24 cellular contexts compared by ENCODE assay signal in genomic region chr4:174503079-174503724, GRCh38. TPM values are rescaled to one million over a fixed set of nuclear protein-coding genes. Genes with fewer than 3 reads are reported as not detected.
DNase-seq lines count a peak whose midpoint lies in the region; ATAC-seq, FAIRE-seq and TF ChIP-seq lines count a peak whose summit lies in the region.
"Had no signal": no experiment of that assay in that cellular context is flagged by ENCODE, and none has a peak within 500 bp of the region (broad histone marks: within the 10 kb centered on the region; RNA-seq: fewer than 3 reads in every experiment).

No MANE protein-coding gene starts in this region.

- TF ChIP-seq EP300 in HepG2 (IDR thresholded peaks at IDR 0.05; ENCODE audit: low read depth in 2 of 2, low read length in 2 of 2) (no peak), HepG2 (CRISPR knock-in tag; IDR thresholded peaks at IDR 0.05; ENCODE audit: borderline replicate concordance) (no peak)

- TF ChIP-seq CTCF in right lobe of liver (IDR thresholded peaks at IDR 0.05) (no peak), HepG2 (CRISPR knock-in tag; IDR thresholded peaks at IDR 0.05) (no peak), hepatocyte (IDR thresholded peaks at IDR 0.05; ENCODE audit: poor library complexity) (no peak)

- H4K20me1 ChIP-seq in HepG2 (ENCODE audit: insufficient read depth, low read length) = no peaks in the 10 kb centered on the region
- H4K20me1 ChIP-seq in hepatocyte (ENCODE audit: insufficient read depth, poor library complexity, severe bottlenecking) = no peaks in the 10 kb centered on the region

- BruUV-seq in HepG2 (replicated peaks; lab: Mats Ljungman, UMichigan) = no TSS peak

- CTCF ChIA-PET in HepG2 (lab: Yijun Ruan, JAX; ENCODE audit: low intra/inter-chr PET ratio, low total read pairs) = no interaction called here

- 31% methylated on average over 3 of the region's 3 CpGs for WGBS in right lobe of liver (ENCODE audit: insufficient coverage, low coverage, low lambda C conversion rate, missing lambda C conversion rate)
- WGBS in HepG2 (ENCODE audit: low lambda C conversion rate) = 2% methylated on average over 3 of the region's 3 CpGs
- WGBS in hepatocyte (ENCODE audit: low lambda C conversion rate, missing lambda C conversion rate) = 75% methylated on average over 3 of the region's 3 CpGs

- POLR2A ChIA-PET in HepG2 (lab: Yijun Ruan, JAX) = no interaction called here

- H3K27ac ChIP-seq in right lobe of liver (no peak overlapping the region), HepG2 (ENCODE audit: extremely low read length, insufficient read depth, low read length) (no peak overlapping the region), hepatocyte (peak overlapping the region; percentile 29)
- H3K27ac ChIP-seq: heart right ventricle, parathyroid adenoma, skin epidermis had no signal

- no peak overlapping the region for H3K4me3 ChIP-seq in right lobe of liver
- H3K4me3 ChIP-seq in HepG2 (replicated peaks in 1 of 3; ENCODE audit: insufficient read depth in 1 of 3, low read depth in 2 of 3, low read length in 3 of 3) = no peak overlapping the region
- no peak overlapping the region for H3K4me3 ChIP-seq in hepatocyte
- H3K4me3 ChIP-seq: A549, GM12878, heart right ventricle, lung, skin epidermis had no signal

- H3K9ac ChIP-seq in HepG2 (ENCODE audit: insufficient read depth, low read depth, low read length) = no peak overlapping the region
- H3K9ac ChIP-seq: parathyroid adenoma had no signal

- H3K4me2 ChIP-seq in HepG2 (ENCODE audit: low read depth, low read length) (no peak overlapping the region), hepatocyte (no peak overlapping the region)
- H3K4me2 ChIP-seq: A549 had no signal

- H3K4me1 ChIP-seq in right lobe of liver = peaks cover 0 to 14% (median 0%) of the 10 kb centered on the region in 4 donors
- no peaks in the 10 kb centered on the region for H3K4me1 ChIP-seq in HepG2 (ENCODE audit: insufficient read depth, low read length)
- peaks cover 5% of the 10 kb centered on the region for H3K4me1 ChIP-seq in hepatocyte (ENCODE audit: insufficient read depth)
- H3K4me1 ChIP-seq: heart right ventricle, parathyroid adenoma had no signal

- FAIRE-seq in HepG2 (lab: Jason Lieb, UNC) = no peak
- FAIRE-seq in colon (lab: Jason Lieb, UNC) = peak; percentile 75
- FAIRE-seq: A549, endothelial cell of umbilical vein, GM12878 had no signal

- H3K79me2 ChIP-seq in HepG2 (ENCODE audit: insufficient read depth, low read length) = no peaks in the 10 kb centered on the region
- no peaks in the 10 kb centered on the region for H3K79me2 ChIP-seq in hepatocyte
- H3K79me2 ChIP-seq: parathyroid adenoma had no signal

- H3K9me3 ChIP-seq in right lobe of liver = no peaks in the 10 kb centered on the region
- no peaks in the 10 kb centered on the region for H3K9me3 ChIP-seq in HepG2 (ENCODE audit: low read length)
- no peaks in the 10 kb centered on the region for H3K9me3 ChIP-seq in hepatocyte (ENCODE audit: low read depth)
- H3K9me3 ChIP-seq: A549, heart right ventricle had no signal

- in situ Hi-C loops in HepG2 (cut with HindIII; ENCODE audit: extremely low pct_ligation_motif_present, low pct_unique_long_range_greater_than_20kb) = no loop called here

- TF ChIP-seq POLR2A in right lobe of liver (IDR thresholded peaks at IDR 0.05) (no peak), HepG2 (IDR thresholded peaks at IDR 0.05; ENCODE audit: insufficient read depth in 1 of 2, low read depth in 2 of 2, low read length in 2 of 2) (no peak)

- TF ChIP-seq RAD21 in HepG2 (CRISPR knock-in tag; IDR thresholded peaks at IDR 0.05) = no peak

- H3K36me3 ChIP-seq in right lobe of liver (peaks cover 0 to 10% (median 5%) of the 10 kb centered on the region in 4 donors), HepG2 (replicated peaks in 1 of 2; ENCODE audit: control insufficient read depth in 1 of 2, insufficient read depth in 2 of 2, low read length in 2 of 2) (no peaks in the 10 kb centered on the region), hepatocyte (replicated peaks; ENCODE audit: insufficient read depth, low read depth) (no peaks in the 10 kb centered on the region)
- H3K36me3 ChIP-seq: heart right ventricle had no signal

- no peaks in the 10 kb centered on the region for H3K9me2 ChIP-seq in hepatocyte (replicated peaks; ENCODE audit: insufficient read depth)

- ATAC-seq in right lobe of liver (peak in 3 of 4 donors; percentile 35 to 51 (median 38)), HepG2 (no peak), HG03025 (IDR thresholded peaks at IDR 0.05; ENCODE audit: low FRiP score, unreplicated experiment) (no peak), GM18519 (IDR thresholded peaks at IDR 0.05; ENCODE audit: low FRiP score, unreplicated experiment) (no peak)
- ATAC-seq: GM12878; heart right ventricle; natural killer cell treated with Interleukin-12 subunit alpha and Interleukin-12 subunit beta and Interleukin-15 and Interleukin-18, amount 100 ng/mL, for 72 hours; Right ventricle myocardium inferior had no signal

- DNase-seq in right lobe of liver = no peak
- no peak for DNase-seq in HepG2 (ENCODE audit: low spot score)
- DNase-seq in hepatocyte (ENCODE audit: low spot score) = no peak
- no peak for DNase-seq in NCI-H146 treated with DMSO at 0.1 percent for 48 hours (lab: John Stamatoyannopoulos, UW; ENCODE audit: unreplicated experiment)
- no peak for DNase-seq in glomerular visceral epithelial cell (ENCODE audit: extremely low spot score)
- DNase-seq: activated CD4-positive, alpha-beta T cell treated with anti-CD3 and anti-CD28 coated beads for 4 hours; dermis blood vessel endothelial cell; GF-D8; HCEC 1CT; heart right ventricle; NCI-H1092 treated with DMSO at 0.1 percent for 48 hours; NCI-H510A treated with DMSO at 0.1 percent for 48 hours; stimulated activated CD4-positive, alpha-beta T cell treated with anti-CD3 and anti-CD28 coated beads, Interleukin-2, amount 100 ng/mL, for 48 hours had no signal

- intact Hi-C loops in right lobe of liver (cut with DNase I) = no loop called here
- intact Hi-C loops in HepG2 (cut with micrococcal nuclease; ENCODE audit: unreplicated experiment) = no loop called here

- H2AFZ ChIP-seq in HepG2 (ENCODE audit: low read length) = no peak overlapping the region
- no peak overlapping the region for H2AFZ ChIP-seq in hepatocyte
- H2AFZ ChIP-seq: parathyroid adenoma had no signal

- H3K27me3 ChIP-seq in right lobe of liver (no peaks in the 10 kb centered on the region), HepG2 (ENCODE audit: control insufficient read depth in 1 of 2, insufficient read depth in 2 of 2, low read length in 2 of 2) (no peaks in the 10 kb centered on the region), hepatocyte (no peaks in the 10 kb centered on the region)
- H3K27me3 ChIP-seq: heart right ventricle had no signal

TF ChIP-seq in HepG2, 621 proteins besides CTCF, POLR2A, EP300 and RAD21:
- TF ChIP-seq ZNF274 (CRISPR knock-in tag; IDR thresholded peaks at IDR 0.05) (no peak), FOXP1 (IDR thresholded peaks at IDR 0.05) (no peak), FOXP1 (CRISPR knock-in tag; IDR thresholded peaks at IDR 0.05) (no peak), TOPORS (CRISPR knock-in tag; IDR thresholded peaks at IDR 0.05) (no peak), ZBTB3 (CRISPR knock-in tag; IDR thresholded peaks at IDR 0.05; ENCODE audit: borderline replicate concordance, low read depth) (no peak), MYNN (CRISPR knock-in tag; IDR thresholded peaks at IDR 0.05; ENCODE audit: low read depth) (no peak), IKZF5 (CRISPR knock-in tag; IDR thresholded peaks at IDR 0.05) (no peak), KMT2A (CRISPR knock-in tag; IDR thresholded peaks at IDR 0.05) (no peak), SRY (CRISPR knock-in tag; IDR thresholded peaks at IDR 0.05) (no peak)

RNA-seq across cellular contexts. Expression of gene HPGD, which starts 19.1 kb away (rescaled TPM):
- 100 to 1,000 TPM in 1 of 6 experiments, 10 to 100 TPM in 5; 71.7 to 124 (median 91.0) TPM for total RNA-seq in right lobe of liver
- total RNA-seq in HepG2 (2016; rRNA removed; fragmentation: Illumina TruSeq; extraction: Trizol) = 0.13 and 0.36 TPM in 2 replicates
- total RNA-seq in HepG2 (2016; cell fraction: cytosol; rRNA removed; fragmentation: Illumina TruSeq; extraction: Trizol; ENCODE audit: low read depth) = not detected in 2 replicates
- total RNA-seq in HepG2 (2016; cell fraction: insoluble cytoplasmic fraction; rRNA removed; fragmentation: Illumina TruSeq; extraction: Trizol) = 0.22 and 0.25 TPM in 2 replicates
- not detected in 2 replicates for total RNA-seq in HepG2 (2016; cell fraction: membrane; rRNA removed; fragmentation: Illumina TruSeq; extraction: Trizol)
- not detected in 2 replicates for total RNA-seq in HepG2 (2016; cell fraction: nucleus; rRNA removed; fragmentation: Illumina TruSeq; extraction: Trizol)
- polyA plus RNA-seq in HepG2 (2011; rRNA removed) = 0.24 and 0.38 TPM in 2 replicates
- 0.06 and 0.12 TPM in 2 replicates for polyA plus RNA-seq in HepG2 (2011; cell fraction: cytosol; rRNA removed)
- 0.21 and 0.23 TPM in 2 replicates for polyA plus RNA-seq in HepG2 (2011; cell fraction: nucleus; rRNA removed)
- 0.36 and 0.55 TPM in 2 replicates for polyA plus RNA-seq in HepG2 (2012)
- 0.19 TPM in 1 of 2 replicates, not detected in the other for polyA plus RNA-seq in HepG2 (2016; cell fraction: cytosol; fragmentation: Illumina TruSeq; extraction: Trizol; ENCODE audit: low read depth)
- polyA plus RNA-seq in HepG2 (2016; cell fraction: insoluble cytoplasmic fraction; fragmentation: Illumina TruSeq; extraction: Trizol; ENCODE audit: low read depth) = 0.24 and 0.35 TPM in 2 replicates
- polyA plus RNA-seq in HepG2 (2016; cell fraction: membrane; fragmentation: Illumina TruSeq; extraction: Trizol; ENCODE audit: low read depth) = 0.15 TPM in 1 of 2 replicates, not detected in the other
- polyA plus RNA-seq in HepG2 (2016; cell fraction: nucleus; fragmentation: Illumina TruSeq; extraction: Trizol; ENCODE audit: insufficient read depth, low read depth) = not detected in 2 replicates
- 0.32 and 0.77 TPM in 2 replicates for polyA minus RNA-seq in HepG2 (2011; rRNA and poly(A)+ RNA removed; ENCODE audit: low replicate concordance)
- not detected in 2 replicates for polyA minus RNA-seq in HepG2 (2011; cell fraction: cytosol; rRNA and poly(A)+ RNA removed)
- polyA minus RNA-seq in HepG2 (2011; cell fraction: nucleus; rRNA and poly(A)+ RNA removed) = 0.75 TPM in 1 of 2 replicates, not detected in the other
- 129 and 150 TPM in 2 replicates for total RNA-seq in hepatocyte
- 57.4 and 76.9 TPM in 2 replicates for polyA plus RNA-seq in hepatocyte
- total RNA-seq: endothelial cell of umbilical vein had no signal
- polyA plus RNA-seq: endothelial cell of umbilical vein had no signal

Comparison
In these comparisons a context has a peak if more than half of its experiments do, and no peak if none do; other contexts are left out.
1. ATAC-seq: peak in right lobe of liver (3 of 4); none in HepG2 (single experiment), HG03025 (single experiment) and GM18519 (single experiment).
2. RNA of gene HPGD, which starts 19.1 kb away (total RNA-seq): 129 to 150 TPM in hepatocyte and 71.7 to 124 TPM in right lobe of liver; 0.13 to 0.36 TPM in HepG2; every median in the first group is over 10 times any median in the second.